Comparison of ENCODE assay signal across 9 cellular contexts in the genomic region with DNA sequence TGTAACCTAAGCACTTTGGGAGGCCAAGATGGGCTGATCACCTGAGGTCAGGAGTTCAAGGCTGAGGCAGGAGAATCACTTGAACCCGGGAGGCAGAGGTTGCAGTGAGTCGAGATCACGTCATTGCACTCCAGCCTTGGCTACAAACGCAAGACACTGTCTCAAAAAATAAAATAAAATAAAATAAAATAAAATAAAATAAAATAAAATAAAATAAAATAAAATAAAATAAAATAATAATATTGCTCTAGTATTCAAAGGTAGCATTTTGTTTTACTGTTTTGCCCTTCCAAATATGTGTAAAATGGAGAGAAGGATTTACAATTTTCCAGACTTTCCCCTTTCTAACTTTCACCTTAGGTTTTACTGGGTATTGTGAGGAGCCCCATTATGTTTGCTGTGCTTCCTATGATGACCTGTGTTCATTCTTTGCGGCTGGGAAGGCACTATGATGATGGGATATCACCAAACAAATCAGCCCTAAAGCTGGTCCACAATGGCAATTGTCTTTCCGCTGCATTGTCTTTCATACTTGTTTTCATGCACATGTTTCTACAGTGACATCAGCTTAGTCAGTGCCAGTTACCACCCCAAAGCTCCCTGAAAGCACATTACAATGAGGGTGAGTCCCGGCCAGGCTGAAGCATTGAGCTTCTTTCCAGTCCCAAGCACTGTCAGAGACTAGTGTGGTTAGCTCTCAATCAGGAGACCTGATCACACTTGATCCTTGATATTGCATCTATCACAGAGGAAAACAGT. TPM values are rescaled to one million over a fixed set of nuclear protein-coding genes. Genes with fewer than 3 reads are reported as not detected.
A peak's percentile ranks its signal among the peaks of the same experiment; 100 is the strongest.
DNase-seq lines count a peak whose midpoint lies in the region; ATAC-seq and TF ChIP-seq lines count a peak whose summit lies in the region.
"Had no signal": no experiment of that assay in that cellular context is flagged by ENCODE, and none has a peak within 500 bp of the region (broad histone marks: within the 10 kb centered on the region; RNA-seq: fewer than 3 reads in every experiment).

No MANE protein-coding gene starts in this region.

- ATAC-seq in GM18505 (IDR thresholded peaks at IDR 0.05; ENCODE audit: unreplicated experiment) (peak; percentile 75), GM21360 (IDR thresholded peaks at IDR 0.05; ENCODE audit: unreplicated experiment) (peak; percentile 75), HG03139 (IDR thresholded peaks at IDR 0.05; ENCODE audit: unreplicated experiment) (peak; percentile 65)

- TF ChIP-seq POLR2A in GM18505 (IDR thresholded peaks at IDR 0.05; ENCODE audit: borderline replicate concordance, extremely low read depth, insufficient read depth, insufficient read length) = peak; percentile 48

- H3K36me3 ChIP-seq in H7 (replicated peaks; ENCODE audit: control insufficient read depth, insufficient read depth, low read length) = no peaks in the 10 kb centered on the region

- peak; percentile 69 to 93 for DNase-seq in hippocampal formation (lab: John Stamatoyannopoulos, UW)
- DNase-seq in 8988T = no peak
- DNase-seq in NCI-H1694 (lab: John Stamatoyannopoulos, UW) = no peak
- DNase-seq in H7 = no peak
- no peak for DNase-seq in GM13976 (ENCODE audit: low spot score)
- DNase-seq: NCI-H1417 had no signal

- no peak overlapping the region for H3K4me3 ChIP-seq in H7 (ENCODE audit: insufficient read depth, low read depth, low read length)

- TF ChIP-seq CTCF in GM13976 (IDR thresholded peaks at IDR 0.05; ENCODE audit: borderline replicate concordance, control extremely low read depth, extremely low read depth, insufficient read depth, missing control alignments) = no peak

- in situ Hi-C loops in GM13976 (cut with MboI; ENCODE audit: low sequenced_read_pairs, unreplicated experiment) = no loop called here

- no peaks in the 10 kb centered on the region for H3K27me3 ChIP-seq in H7 (ENCODE audit: control insufficient read depth, insufficient read depth, low read length)

RNA-seq across cellular contexts. Expression of a gene that starts 50.8 kb away (rescaled TPM):
- total RNA-seq in H7 (2014; rRNA removed; shearing (Covaris generic)) = not detected in 2 replicates

Comparison
In these comparisons a context has a peak if more than half of its experiments do, and no peak if none do; other contexts are left out.
1. DNase-seq: peak in hippocampal formation (2 of 2); none in 8988T (single experiment), NCI-H1694 (single experiment), H7 (single experiment) and GM13976 (single experiment).
2. Peak in every context shown above with its lines, with median percentiles within 50 percentile points of each other: ATAC-seq.